ENCODE assay signal across 22 cellular contexts in the genomic region with DNA sequence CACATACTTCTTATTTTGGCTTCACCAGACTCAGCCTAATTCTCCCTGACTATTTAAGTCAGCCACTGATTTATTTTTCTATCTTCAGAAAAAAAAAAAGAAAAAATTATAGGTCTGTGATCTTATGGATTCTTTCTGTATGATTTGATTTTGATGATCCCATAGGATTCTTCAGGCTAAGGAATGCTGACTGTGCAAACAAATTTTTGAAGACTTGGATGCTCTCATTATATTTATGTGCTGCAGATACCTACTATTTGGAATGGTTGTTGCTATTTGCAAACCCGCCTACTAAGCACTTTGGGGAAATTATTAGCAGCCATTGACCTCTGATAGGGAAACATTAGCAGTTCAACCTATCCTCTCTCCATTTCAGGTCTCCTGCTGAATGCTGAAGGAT. TPM values are rescaled to one million over a fixed set of nuclear protein-coding genes. Genes with fewer than 3 reads are reported as not detected.
"Had no signal": no experiment of that assay in that cellular context is flagged by ENCODE, and none has a peak within 500 bp of the region (broad histone marks: within the 10 kb centered on the region; RNA-seq: fewer than 3 reads in every experiment).

No MANE protein-coding gene starts in this region.

- DNase-seq: dermis blood vessel endothelial cell; dorsolateral prefrontal cortex; effector CD4-positive, alpha-beta T cell; effector memory CD4-positive, alpha-beta T cell; foreskin keratinocyte; heart right ventricle; hippocampal formation; left cardiac atrium; left lung; left ventricle myocardium superior; lower lobe of right lung; mesenchymal stem cell; mucosa of descending colon; naive B cell had no signal

- H3K9me3 ChIP-seq: esophagus muscularis mucosa, gastroesophageal sphincter, heart right ventricle, left lung, lower lobe of right lung, mucosa of descending colon had no signal

- ATAC-seq: foreskin keratinocyte, gastroesophageal sphincter, heart right ventricle, left cardiac atrium, left lung, left ventricle myocardium superior, lower lobe of right lung, mucosa of descending colon had no signal

- H3K36me3 ChIP-seq: esophagus muscularis mucosa, gastroesophageal sphincter, heart right ventricle, left lung, lower lobe of right lung had no signal

- H3K27me3 ChIP-seq: foreskin keratinocyte had no signal

- FAIRE-seq: colon, endothelial cell of umbilical vein, frontal cortex, islet of Langerhans, keratinocyte had no signal

- H3K4me3 ChIP-seq: coronary artery, dorsolateral prefrontal cortex, esophagus muscularis mucosa, gastroesophageal sphincter, heart right ventricle, left lung, lower lobe of right lung, mucosa of descending colon had no signal

- H3K4me1 ChIP-seq: heart right ventricle, left lung, lower lobe of right lung had no signal

- H3K27ac ChIP-seq: coronary artery, dorsolateral prefrontal cortex, esophagus muscularis mucosa, foreskin keratinocyte, gastroesophageal sphincter, heart right ventricle, left lung, lower lobe of right lung had no signal

RNA-seq across cellular contexts. Expression of a gene that starts 4.0 kb away (rescaled TPM):
- total RNA-seq: endothelial cell of umbilical vein had no signal
